In genomic region chr2:234476766-234477165, GRCh38 we compare ENCODE assay signal across 23 cellular contexts.
"Had no signal": no experiment of that assay in that cellular context is flagged by ENCODE, and none has a peak within 500 bp of the region (broad histone marks: within the 10 kb centered on the region; RNA-seq: fewer than 3 reads in every experiment).

No MANE protein-coding gene starts in this region.

- H3K36me3 ChIP-seq: left ventricle myocardium inferior, ovary, stomach had no signal

- ATAC-seq: activated CD8-positive, alpha-beta T cell treated with anti-CD3 and anti-CD28 coated beads for 36 hours; body of pancreas; mucosa of descending colon; psoas muscle; right cardiac atrium had no signal

- H3K4me3 ChIP-seq: body of pancreas, dorsolateral prefrontal cortex, left ventricle myocardium inferior, mucosa of descending colon, ovary, psoas muscle, skin epidermis, stomach, testis had no signal

- H3K4me1 ChIP-seq: body of pancreas, left ventricle myocardium inferior, psoas muscle, testis had no signal

- H3K9me3 ChIP-seq: body of pancreas, left ventricle myocardium inferior, mucosa of descending colon, ovary, psoas muscle, stomach, testis had no signal

- DNase-seq: activated B cell treated with CpG ODN at 0.5 μM for 24 hours; activated CD4-positive, alpha-beta T cell treated with anti-CD3 and anti-CD28 coated beads for 4 hours; activated CD8-positive, alpha-beta T cell treated with anti-CD3 and anti-CD28 coated beads for 36 hours; activated naive CD4-positive, alpha-beta T cell treated with Interleukin-2 at 50 U/mL for 16 hours; activated T-cell treated with anti-CD3 and anti-CD28 coated beads, Interleukin-2, amount 50 U/mL, for 1 hour; body of pancreas; caudate nucleus; dorsolateral prefrontal cortex; foreskin melanocyte; glutamatergic neuron; hypothalamus; kidney; left ventricle myocardium inferior; mucosa of descending colon; naive B cell; ovary; psoas muscle; right cardiac atrium; stomach; testis had no signal

- FAIRE-seq: colon, kidney, TTC549 had no signal

- H3K27ac ChIP-seq: body of pancreas, dorsolateral prefrontal cortex, left ventricle myocardium inferior, ovary, psoas muscle, stomach, testis had no signal

- H3K27me3 ChIP-seq: body of pancreas, dorsolateral prefrontal cortex, ovary, stomach, testis had no signal
